2 cellular contexts compared by ENCODE assay signal in the genomic region with DNA sequence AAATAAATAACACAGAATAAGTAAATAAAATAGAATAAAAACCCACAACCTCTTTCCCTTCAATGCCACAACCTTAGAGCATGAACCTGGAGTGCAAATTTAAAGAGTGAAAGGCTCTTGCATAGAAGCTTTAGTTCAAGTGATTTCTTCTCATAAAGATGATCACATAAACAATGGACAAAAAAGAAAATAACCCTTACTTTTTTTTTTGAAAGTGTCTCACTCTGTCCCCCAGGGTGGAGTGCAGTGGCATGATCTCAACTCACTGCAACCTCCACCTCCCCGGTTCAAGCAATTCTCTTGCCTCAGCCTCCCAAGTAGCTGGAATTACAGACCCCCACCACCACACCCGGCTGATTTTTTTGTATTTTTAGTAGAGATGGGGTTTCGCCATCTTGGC. TPM values are rescaled to one million over a fixed set of nuclear protein-coding genes. Genes with fewer than 3 reads are reported as not detected.
"Had no signal": no experiment of that assay in that cellular context is flagged by ENCODE, and none has a peak within 500 bp of the region (broad histone marks: within the 10 kb centered on the region; RNA-seq: fewer than 3 reads in every experiment).

No MANE protein-coding gene starts in this region.

RNA-seq across cellular contexts. Expression of a gene that starts 53.5 kb away (rescaled TPM):
- total RNA-seq: HT-29 had no signal
- polyA plus RNA-seq: IgD-negative memory B cell had no signal
